Comparison of ENCODE assay signal across 13 cellular contexts in the genomic region with DNA sequence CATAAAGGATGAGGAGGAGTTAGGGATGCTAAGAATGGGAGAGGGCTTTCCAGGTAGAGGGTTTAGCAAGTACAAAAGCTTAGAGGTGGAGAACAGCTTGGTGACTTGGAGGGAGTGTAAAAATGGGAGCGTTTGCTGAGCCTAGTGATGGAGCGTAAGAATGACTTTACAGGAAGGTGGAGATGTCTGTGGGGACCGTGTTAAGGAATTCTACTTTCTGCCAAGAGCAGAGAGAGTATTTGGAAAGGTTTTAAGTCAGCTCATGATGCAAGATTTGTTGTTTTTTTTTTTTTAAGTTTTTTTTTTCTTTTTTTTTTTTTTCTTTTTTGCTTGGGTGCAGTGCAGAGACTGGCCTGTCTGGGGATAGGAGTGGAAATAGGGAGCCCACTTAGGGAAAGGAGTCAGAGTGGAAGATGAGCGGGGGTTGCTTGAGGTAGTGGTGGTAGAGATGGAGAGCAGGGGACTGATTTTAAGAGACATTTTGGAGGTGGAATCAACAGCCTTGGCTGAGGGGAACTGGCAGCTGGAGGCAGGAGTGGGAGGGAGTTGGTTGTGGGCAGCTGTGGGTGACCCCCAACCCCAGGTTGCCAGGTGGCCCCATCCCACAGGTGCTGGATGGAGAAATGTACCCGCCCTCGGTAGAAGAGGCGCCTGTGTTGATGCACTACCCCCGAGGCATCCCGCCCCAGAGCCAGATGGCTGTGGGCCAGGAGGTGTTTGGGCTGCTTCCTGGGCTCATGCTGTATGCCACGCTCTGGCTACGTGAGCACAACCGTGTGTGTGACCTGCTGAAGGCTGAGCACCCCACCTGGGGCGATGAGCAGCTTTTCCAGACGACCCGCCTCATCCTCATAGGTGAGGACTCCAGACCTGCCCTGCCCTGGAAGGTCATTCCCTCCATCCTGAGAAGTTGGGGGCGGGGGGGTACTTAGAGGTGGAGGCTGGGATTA. TPM values are rescaled to one million over a fixed set of nuclear protein-coding genes. Genes with fewer than 3 reads are reported as not detected.
DNase-seq lines count a peak whose midpoint lies in the region; ATAC-seq and TF ChIP-seq lines count a peak whose summit lies in the region.
"Had no signal": no experiment of that assay in that cellular context is flagged by ENCODE, and none has a peak within 500 bp of the region (broad histone marks: within the 10 kb centered on the region; RNA-seq: fewer than 3 reads in every experiment).

No MANE protein-coding gene starts in this region.

- WGBS in ovary, 3 donors, result 64 to 71% (median 69%) methylated on average over 16 of the region's 16 CpGs

- peak overlapping the region; percentile 48 for H3K4me2 ChIP-seq in HCT116 (ENCODE audit: low read length)

- TF ChIP-seq POLR2A in HCT116 (IDR thresholded peaks at IDR 0.05; ENCODE audit: borderline replicate concordance, extremely low read depth, insufficient read depth, insufficient read length) (no peak), ovary (IDR thresholded peaks at IDR 0.05) (no peak)

- no peak overlapping the region for H3K9ac ChIP-seq in HCT116 (ENCODE audit: low read length)

- no peak for TF ChIP-seq EP300 in ovary (IDR thresholded peaks at IDR 0.05)

- no peaks in the 10 kb centered on the region for H3K9me2 ChIP-seq in HCT116 (ENCODE audit: insufficient read depth)

- TF ChIP-seq CTCF in HCT116 (IDR thresholded peaks at IDR 0.05 in 2 of 3, conservative IDR thresholded peaks at IDR 0.05 in 1 of 3; ENCODE audit: borderline replicate concordance in 1 of 3, insufficient read depth in 1 of 3, low read depth in 2 of 3, low read length in 2 of 3) (no peak), ovary (IDR thresholded peaks at IDR 0.05) (no peak)

- BruUV-seq in HCT116 (replicated peaks; lab: Mats Ljungman, UMichigan), result no TSS peak

- ATAC-seq in HCT116, result no peak
- no peak for ATAC-seq in GM18517 (IDR thresholded peaks at IDR 0.05; ENCODE audit: unreplicated experiment)
- ATAC-seq: activated CD4-positive, CD25-positive, alpha-beta regulatory T cell treated with anti-CD3 and anti-CD28 coated beads, Interleukin-2, amount 50 U/mL, for 24 hours; activated T-helper 17 cell treated with anti-CD3 and anti-CD28 coated beads, Interleukin-2, amount 50 U/mL, for 72 hours; T-cell had no signal

- intact Hi-C loops in HCT116 (cut with micrococcal nuclease), result no loop called here
- intact Hi-C loops in ovary (cut with DNase I), result no loop called here

- H2AFZ ChIP-seq in HCT116 (ENCODE audit: low read depth, low read length, poor library complexity, severe bottlenecking), result no peak overlapping the region

- no peak overlapping the region for H3K27ac ChIP-seq in HCT116 (ENCODE audit: low read depth, low read length)
- H3K27ac ChIP-seq in ovary, result no peak overlapping the region
- H3K27ac ChIP-seq: HL-60 had no signal

- H3K4me3 ChIP-seq in HCT116 (replicated peaks in 1 of 2; ENCODE audit: low read depth in 1 of 2, low read length in 2 of 2) (no peak overlapping the region), ovary (no peak overlapping the region)

- peak; percentile 71 for DNase-seq in AG08395 (ENCODE audit: low spot score)
- DNase-seq in HCT116 (ENCODE audit: low read depth, low spot score), result no peak
- peak; percentile 54 for DNase-seq in dedifferentiated amniotic fluid mesenchymal stem cell (ENCODE audit: extremely low spot score)
- peak; percentile 48 for DNase-seq in iris pigment epithelial cell (ENCODE audit: low read depth)
- DNase-seq in LoVo (ENCODE audit: low spot score), result no peak
- no peak for DNase-seq in COLO829 (ENCODE audit: low spot score)
- DNase-seq in ovary, result no peak
- DNase-seq: immature natural killer cell, T-cell had no signal

- no peaks in the 10 kb centered on the region for H3K79me2 ChIP-seq in HCT116 (ENCODE audit: insufficient read depth, low read length)

- peaks cover 3 to 11% of the 10 kb centered on the region in 2 experiments; a peak in 2 of 4 replicates for H3K9me3 ChIP-seq in HCT116 (ENCODE audit: control insufficient read depth in 1 of 2, insufficient read depth in 1 of 2, low read depth in 1 of 2, low read length in 2 of 2)
- H3K9me3 ChIP-seq in ovary, result no peaks in the 10 kb centered on the region

- H3K27me3 ChIP-seq in HCT116 (ENCODE audit: insufficient read depth, low read length), result no peaks in the 10 kb centered on the region
- H3K27me3 ChIP-seq in ovary, result no peaks in the 10 kb centered on the region

- no peaks in the 10 kb centered on the region for H4K20me1 ChIP-seq in HCT116 (ENCODE audit: insufficient read depth)

- RAD21 ChIA-PET in HCT116 (lab: Charles Lee; ENCODE audit: low non-redundant PET in 1 of 2, low total read pairs in 2 of 2, uncharacterized antibody in 2 of 2, unreplicated experiment in 2 of 2), result no interaction called here

- CTCF ChIA-PET in HCT116 (lab: Charles Lee), result interaction anchor here (1.1 kb wide), 1 partner anchor 31 kb away, joined by 3 read pairs; no protein-coding TSS in a partner anchor

- no peak for TF ChIP-seq RAD21 in HCT116 (IDR thresholded peaks at IDR 0.05; ENCODE audit: low read depth)

- peaks cover 3 to 16% of the 10 kb centered on the region in 2 experiments; a peak in 3 of 4 replicates for H3K4me1 ChIP-seq in HCT116 (ENCODE audit: control insufficient read depth in 1 of 2, insufficient read depth in 2 of 2, low read length in 2 of 2)
- H3K4me1 ChIP-seq in ovary (ENCODE audit: insufficient read depth), result no peaks in the 10 kb centered on the region

- H3K36me3 ChIP-seq in HCT116 (ENCODE audit: control insufficient read depth in 1 of 2, insufficient read depth in 2 of 2, low read length in 2 of 2), result no peaks in the 10 kb centered on the region
- no peaks in the 10 kb centered on the region for H3K36me3 ChIP-seq in ovary

- POLR2A ChIA-PET in HCT116 (lab: Charles Lee), result no interaction called here

TF ChIP-seq in HCT116, 20 proteins besides CTCF, POLR2A, EP300 and RAD21 (continues in another document):
- TF ChIP-seq, protein P1, sequence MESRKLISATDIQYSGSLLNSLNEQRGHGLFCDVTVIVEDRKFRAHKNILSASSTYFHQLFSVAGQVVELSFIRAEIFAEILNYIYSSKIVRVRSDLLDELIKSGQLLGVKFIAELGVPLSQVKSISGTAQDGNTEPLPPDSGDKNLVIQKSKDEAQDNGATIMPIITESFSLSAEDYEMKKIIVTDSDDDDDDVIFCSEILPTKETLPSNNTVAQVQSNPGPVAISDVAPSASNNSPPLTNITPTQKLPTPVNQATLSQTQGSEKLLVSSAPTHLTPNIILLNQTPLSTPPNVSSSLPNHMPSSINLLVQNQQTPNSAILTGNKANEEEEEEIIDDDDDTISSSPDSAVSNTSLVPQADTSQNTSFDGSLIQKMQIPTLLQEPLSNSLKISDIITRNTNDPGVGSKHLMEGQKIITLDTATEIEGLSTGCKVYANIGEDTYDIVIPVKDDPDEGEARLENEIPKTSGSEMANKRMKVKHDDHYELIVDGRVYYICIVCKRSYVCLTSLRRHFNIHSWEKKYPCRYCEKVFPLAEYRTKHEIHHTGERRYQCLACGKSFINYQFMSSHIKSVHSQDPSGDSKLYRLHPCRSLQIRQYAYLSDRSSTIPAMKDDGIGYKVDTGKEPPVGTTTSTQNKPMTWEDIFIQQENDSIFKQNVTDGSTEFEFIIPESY (IDR thresholded peaks at IDR 0.05; ENCODE audit: extremely low read depth, insufficient replicate concordance, low read length), result no peak
- TF ChIP-seq EZH2phosphoT487 (IDR thresholded peaks at IDR 0.05; ENCODE audit: borderline replicate concordance) (no peak), EZH2 (IDR thresholded peaks at IDR 0.05) (no peak), FOSL1 (IDR thresholded peaks at IDR 0.05; ENCODE audit: low read depth) (no peak), SIN3A (IDR thresholded peaks at IDR 0.05; ENCODE audit: low read depth) (no peak), CBX3 (IDR thresholded peaks at IDR 0.05; ENCODE audit: low read depth) (no peak), JUND (IDR thresholded peaks at IDR 0.05) (no peak), POLR2AphosphoS5 (IDR thresholded peaks at IDR 0.05; ENCODE audit: low read depth, low read length) (no peak), SP1 (IDR thresholded peaks at IDR 0.05; ENCODE audit: low read depth) (no peak), SRF (IDR thresholded peaks at IDR 0.05; ENCODE audit: low read depth) (no peak)
- TF ChIP-seq, protein P2, sequence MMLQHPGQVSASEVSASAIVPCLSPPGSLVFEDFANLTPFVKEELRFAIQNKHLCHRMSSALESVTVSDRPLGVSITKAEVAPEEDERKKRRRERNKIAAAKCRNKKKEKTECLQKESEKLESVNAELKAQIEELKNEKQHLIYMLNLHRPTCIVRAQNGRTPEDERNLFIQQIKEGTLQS (IDR thresholded peaks at IDR 0.05), result no peak
- TF ChIP-seq, protein P3, sequence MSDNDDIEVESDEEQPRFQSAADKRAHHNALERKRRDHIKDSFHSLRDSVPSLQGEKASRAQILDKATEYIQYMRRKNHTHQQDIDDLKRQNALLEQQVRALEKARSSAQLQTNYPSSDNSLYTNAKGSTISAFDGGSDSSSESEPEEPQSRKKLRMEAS (IDR thresholded peaks at IDR 0.05), result no peak
- TF ChIP-seq, protein P4, sequence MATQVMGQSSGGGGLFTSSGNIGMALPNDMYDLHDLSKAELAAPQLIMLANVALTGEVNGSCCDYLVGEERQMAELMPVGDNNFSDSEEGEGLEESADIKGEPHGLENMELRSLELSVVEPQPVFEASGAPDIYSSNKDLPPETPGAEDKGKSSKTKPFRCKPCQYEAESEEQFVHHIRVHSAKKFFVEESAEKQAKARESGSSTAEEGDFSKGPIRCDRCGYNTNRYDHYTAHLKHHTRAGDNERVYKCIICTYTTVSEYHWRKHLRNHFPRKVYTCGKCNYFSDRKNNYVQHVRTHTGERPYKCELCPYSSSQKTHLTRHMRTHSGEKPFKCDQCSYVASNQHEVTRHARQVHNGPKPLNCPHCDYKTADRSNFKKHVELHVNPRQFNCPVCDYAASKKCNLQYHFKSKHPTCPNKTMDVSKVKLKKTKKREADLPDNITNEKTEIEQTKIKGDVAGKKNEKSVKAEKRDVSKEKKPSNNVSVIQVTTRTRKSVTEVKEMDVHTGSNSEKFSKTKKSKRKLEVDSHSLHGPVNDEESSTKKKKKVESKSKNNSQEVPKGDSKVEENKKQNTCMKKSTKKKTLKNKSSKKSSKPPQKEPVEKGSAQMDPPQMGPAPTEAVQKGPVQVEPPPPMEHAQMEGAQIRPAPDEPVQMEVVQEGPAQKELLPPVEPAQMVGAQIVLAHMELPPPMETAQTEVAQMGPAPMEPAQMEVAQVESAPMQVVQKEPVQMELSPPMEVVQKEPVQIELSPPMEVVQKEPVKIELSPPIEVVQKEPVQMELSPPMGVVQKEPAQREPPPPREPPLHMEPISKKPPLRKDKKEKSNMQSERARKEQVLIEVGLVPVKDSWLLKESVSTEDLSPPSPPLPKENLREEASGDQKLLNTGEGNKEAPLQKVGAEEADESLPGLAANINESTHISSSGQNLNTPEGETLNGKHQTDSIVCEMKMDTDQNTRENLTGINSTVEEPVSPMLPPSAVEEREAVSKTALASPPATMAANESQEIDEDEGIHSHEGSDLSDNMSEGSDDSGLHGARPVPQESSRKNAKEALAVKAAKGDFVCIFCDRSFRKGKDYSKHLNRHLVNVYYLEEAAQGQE (IDR thresholded peaks at IDR 0.05; ENCODE audit: low read depth), result no peak

RNA-seq across cellular contexts. Expression of a gene that starts 12.4 kb away (rescaled TPM):
- total RNA-seq in HCT116 (2021; ENCODE audit: unreplicated experiment) (3.5 TPM), ovary (10 to 100 TPM in 1 of 7 donors, 1 to 10 TPM in 6; 1.4 to 37.1 (median 7.0) TPM)
- polyA plus RNA-seq in HCT116 (2012), result 4.6 and 4.7 TPM in 2 replicates
- 1 to 10 TPM in 1 of 2 donors, under 1 TPM in 1; 0.90 to 8.2 TPM for polyA plus RNA-seq in ovary

Comparison
In these comparisons a context has a peak if more than half of its experiments do, and no peak if none do; other contexts are left out.
1. DNase-seq: peak in AG08395 (single experiment), dedifferentiated amniotic fluid mesenchymal stem cell (single experiment) and iris pigment epithelial cell (single experiment); none in HCT116 (single experiment), LoVo (single experiment), COLO829 (single experiment) and ovary (0 of 5).